Comparison of ENCODE assay signal across 12 cellular contexts in the genomic region with DNA sequence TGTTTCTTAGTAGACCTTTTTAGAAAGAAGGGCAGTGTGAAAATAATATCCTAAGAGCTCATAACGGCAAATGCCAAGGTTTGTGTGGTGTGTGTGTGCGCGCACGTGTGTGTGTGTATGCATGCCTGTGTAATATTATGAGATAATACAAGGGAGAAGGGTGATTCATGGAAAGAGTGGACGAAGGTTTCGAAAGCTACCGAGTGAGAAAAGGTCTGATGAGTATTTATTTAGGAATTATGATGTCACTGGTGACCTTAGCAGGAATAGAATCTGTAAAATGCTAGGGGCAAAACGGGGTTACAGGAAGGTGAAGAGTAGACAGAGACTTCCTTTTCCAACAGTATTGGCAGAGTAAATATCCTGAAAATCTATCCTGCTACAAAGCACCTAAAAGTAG.
DNase-seq lines count a peak whose midpoint lies in the region; TF ChIP-seq lines count a peak whose summit lies in the region.
"Had no signal": no experiment of that assay in that cellular context is flagged by ENCODE, and none has a peak within 500 bp of the region (broad histone marks: within the 10 kb centered on the region; RNA-seq: fewer than 3 reads in every experiment).

No MANE protein-coding gene starts in this region.

- no peaks in the 10 kb centered on the region for H3K36me3 ChIP-seq in transverse colon

- intact Hi-C loops in transverse colon (cut with DNase I; ENCODE audit: low total_unique reads): no loop called here

- H3K27me3 ChIP-seq in transverse colon: no peaks in the 10 kb centered on the region

- TF ChIP-seq POLR2A in NB4 (IDR thresholded peaks at IDR 0.05; ENCODE audit: extremely low read depth, insufficient read length) (no peak), transverse colon (IDR thresholded peaks at IDR 0.05) (no peak)

- peak; percentile 82 for DNase-seq in Daoy (ENCODE audit: low read depth)
- peak; percentile 28 for DNase-seq in NB4 (ENCODE audit: low read depth)
- DNase-seq in dermis microvascular lymphatic vessel endothelial cell (ENCODE audit: low read depth in 2 of 2): peak; percentile 92 to 98
- DNase-seq in osteocyte (ENCODE audit: extremely low spot score, unreplicated experiment): no peak
- no peak for DNase-seq in transverse colon
- DNase-seq in KBM-7: no peak
- no peak for DNase-seq in COLO668 (lab: John Stamatoyannopoulos, UW; ENCODE audit: unreplicated experiment)
- no peak for DNase-seq in stimulated activated CD4-positive, alpha-beta T cell treated with anti-CD3 and anti-CD28 coated beads, Interleukin-4, amount 100 ng/mL, for 24 hours
- DNase-seq: activated gamma-delta T cell treated with Interleukin-2 at 50 U/mL for 16 hours, right cardiac atrium had no signal

- H3K27ac ChIP-seq in transverse colon: no peak overlapping the region

- H3K4me1 Mint-ChIP-seq in osteocyte (ENCODE audit: unreplicated experiment): peaks cover 52% of the 10 kb centered on the region
- H3K4me1 Mint-ChIP-seq: WTC11 had no signal

- H3K9me3 Mint-ChIP-seq in osteocyte (ENCODE audit: unreplicated experiment): peaks cover 5% of the 10 kb centered on the region
- H3K9me3 Mint-ChIP-seq: WTC11 had no signal

- in situ Hi-C loops in transverse colon (cut with MboI; ENCODE audit: low pct_ligation_motif_present in 1 of 4, low pct_unique_long_range_greater_than_20kb in 1 of 4, low sequenced_read_pairs in 3 of 4): no loop called here
- in situ Hi-C loops in KBM-7 (cut with MboI; ENCODE audit: low pct_unique_long_range_greater_than_20kb, low sequenced_read_pairs): no loop called here

- H3K4me1 ChIP-seq in transverse colon: peaks cover 0 to 4% (median 2%) of the 10 kb centered on the region in 4 donors

- no peak for TF ChIP-seq EP300 in transverse colon (IDR thresholded peaks at IDR 0.05; ENCODE audit: low read depth)

- peaks cover 4% of the 10 kb centered on the region for H3K36me3 Mint-ChIP-seq in osteocyte (ENCODE audit: unreplicated experiment)
- H3K36me3 Mint-ChIP-seq: WTC11 had no signal

- no peak overlapping the region for H3K4me3 ChIP-seq in NB4 (ENCODE audit: low read depth, low read length)
- H3K4me3 ChIP-seq in transverse colon: no peak overlapping the region
- H3K4me3 ChIP-seq: lung had no signal

- WGBS in transverse colon (ENCODE audit: low coverage in 1 of 2), 2 donors: 63 to 69% methylated on average over 8 of the region's 8 CpGs

- H3K9me3 ChIP-seq in transverse colon: no peaks in the 10 kb centered on the region

- TF ChIP-seq CTCF in NB4 (IDR thresholded peaks at IDR 0.05; ENCODE audit: low read depth, low read length) (no peak), osteocyte (IDR thresholded peaks at IDR 0.05) (no peak), transverse colon (IDR thresholded peaks at IDR 0.05) (no peak)

- no peak overlapping the region for H3K4me3 Mint-ChIP-seq in osteocyte (ENCODE audit: unreplicated experiment)
- H3K4me3 Mint-ChIP-seq: WTC11 had no signal

- no peaks in the 10 kb centered on the region for H3K27me3 Mint-ChIP-seq in osteocyte (ENCODE audit: unreplicated experiment)

- H3K27ac Mint-ChIP-seq in osteocyte (ENCODE audit: unreplicated experiment): peak overlapping the region; percentile 90
- H3K27ac Mint-ChIP-seq: WTC11 had no signal

Comparison
In these comparisons a context has a peak if more than half of its experiments do, and no peak if none do; other contexts are left out.
1. DNase-seq: peak in Daoy (single experiment), NB4 (single experiment) and dermis microvascular lymphatic vessel endothelial cell (2 of 2); none in osteocyte (single experiment), transverse colon (single experiment), KBM-7 (single experiment), COLO668 (single experiment) and stimulated activated CD4-positive, alpha-beta T cell treated with anti-CD3 and anti-CD28 coated beads, Interleukin-4, amount 100 ng/mL, for 24 hours (single experiment).